In the genomic region with DNA sequence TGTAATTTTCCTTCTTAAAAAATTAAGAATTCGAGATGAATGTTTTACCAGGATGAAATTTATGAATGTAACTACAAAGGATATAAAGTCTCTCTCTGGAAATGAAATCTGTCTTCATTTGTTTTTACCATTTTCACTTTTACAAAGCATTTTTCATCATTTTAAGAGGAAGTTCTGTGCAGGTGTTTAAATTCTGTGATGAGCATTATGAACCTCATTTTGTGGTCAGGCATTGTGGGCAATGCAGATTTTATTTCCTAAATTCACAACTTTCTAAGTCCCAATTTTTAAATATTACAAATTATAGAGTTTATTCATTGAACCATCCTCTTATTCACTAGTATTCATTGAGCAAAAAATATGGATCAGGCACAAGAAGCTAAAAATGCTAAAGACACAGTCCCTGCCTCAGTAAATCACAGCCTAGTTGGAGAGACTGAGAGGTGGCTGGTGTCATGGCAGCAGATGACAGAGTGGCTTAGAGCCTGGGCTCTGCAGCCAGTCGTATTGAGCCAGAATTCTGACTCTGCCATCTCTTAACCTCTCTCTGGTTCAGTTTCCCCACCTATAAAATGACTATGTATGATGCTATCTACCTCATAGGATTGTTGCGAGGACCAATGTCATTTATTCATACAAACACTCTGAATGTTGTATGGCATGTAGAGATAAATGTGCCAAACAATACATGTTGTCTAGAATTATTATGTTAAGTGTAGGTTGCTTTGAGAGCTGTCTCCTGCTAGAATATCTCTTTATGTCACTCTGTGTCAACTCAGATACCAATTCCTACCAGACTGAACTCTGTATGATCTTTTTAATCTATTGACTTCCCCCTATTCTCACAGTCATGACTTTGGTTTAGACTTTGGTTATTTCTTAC, we compare ENCODE assay signal across 15 cellular contexts. TPM values are rescaled to one million over a fixed set of nuclear protein-coding genes. Genes with fewer than 3 reads are reported as not detected.
DNase-seq lines count a peak whose midpoint lies in the region; ATAC-seq and TF ChIP-seq lines count a peak whose summit lies in the region.
"Had no signal": no experiment of that assay in that cellular context is flagged by ENCODE, and none has a peak within 500 bp of the region (broad histone marks: within the 10 kb centered on the region; RNA-seq: fewer than 3 reads in every experiment).

No MANE protein-coding gene starts in this region.

- no peak overlapping the region for H4K91ac ChIP-seq in trophoblast cell (ENCODE audit: low read depth, low read length)

- H3K18ac ChIP-seq in trophoblast cell (ENCODE audit: low read length) = no peak overlapping the region

- H3K27ac ChIP-seq in trophoblast cell (ENCODE audit: low read depth, low read length) (no peak overlapping the region), WERI-Rb-1 (no peak overlapping the region)
- H3K27ac ChIP-seq: tibial nerve had no signal

- H3K79me1 ChIP-seq in trophoblast cell (ENCODE audit: low read length) = peaks cover 2% of the 10 kb centered on the region

- H3K27ac Mint-ChIP-seq in T-helper 1 cell treated with Interleukin-12 subunit alpha and Interleukin-12 subunit beta and Interleukin-4 antibody, amounts not matched to agents 30 μg/mL and 1 μg/mL, for 36 hours = peak overlapping the region; percentile 22
- peak overlapping the region in 2 of 3 donors; percentile 0 to 16 for H3K27ac Mint-ChIP-seq in IgD-negative memory B cell
- H3K27ac Mint-ChIP-seq in activated naive CD8-positive, alpha-beta T cell treated with anti-CD3 and anti-CD28 coated beads, Interleukin-2, amount 10 ng/mL, durations not matched to agents 7 days and 5 days = peak overlapping the region; percentile 71

- H3K9ac ChIP-seq in trophoblast cell (ENCODE audit: low read length) = no peak overlapping the region

- H2AK5ac ChIP-seq in trophoblast cell (ENCODE audit: low read length) = no peak overlapping the region

- no peak overlapping the region for H3K4ac ChIP-seq in trophoblast cell (ENCODE audit: low read depth, low read length)

- H3K4me1 ChIP-seq in trophoblast cell (ENCODE audit: control insufficient read depth in 1 of 2, insufficient read depth in 2 of 2, low read length in 2 of 2) = peaks cover 0 to 3% of the 10 kb centered on the region in 2 experiments

- H3K27me3 ChIP-seq in trophoblast cell (ENCODE audit: insufficient read depth, low read length) (no peaks in the 10 kb centered on the region), WERI-Rb-1 (ENCODE audit: insufficient read depth, low read depth, severe bottlenecking) (no peaks in the 10 kb centered on the region)
- H3K27me3 ChIP-seq: tibial nerve had no signal

- peak; percentile 76 for ATAC-seq in activated naive CD8-positive, alpha-beta T cell treated with anti-CD3 and anti-CD28 coated beads, Interleukin-2, amount 10 ng/mL, durations not matched to agents 7 days and 5 days (ENCODE audit: low read depth)
- no peak for ATAC-seq in GM18907 (IDR thresholded peaks at IDR 0.05; ENCODE audit: unreplicated experiment)

- H2BK5ac ChIP-seq in trophoblast cell (ENCODE audit: low read depth, low read length, poor library complexity) = no peak overlapping the region

- no peak for TF ChIP-seq CTCF in WERI-Rb-1 (IDR thresholded peaks at IDR 0.05; ENCODE audit: low read depth, low read length)

- no CpG with 5 or more reads among the region's 3 CpGs for WGBS in trophoblast cell (ENCODE audit: extremely low coverage, insufficient coverage, insufficient read length)

- no peak overlapping the region for H4K12ac ChIP-seq in trophoblast cell (ENCODE audit: low read depth, low read length)

- peaks cover 7% of the 10 kb centered on the region for H3K36me3 Mint-ChIP-seq in T-helper 1 cell treated with Interleukin-12 subunit alpha and Interleukin-12 subunit beta and Interleukin-4 antibody, amounts not matched to agents 30 μg/mL and 1 μg/mL, for 36 hours (ENCODE audit: low read depth)
- H3K36me3 Mint-ChIP-seq in IgD-negative memory B cell = no peaks in the 10 kb centered on the region
- H3K36me3 Mint-ChIP-seq in activated naive CD8-positive, alpha-beta T cell treated with anti-CD3 and anti-CD28 coated beads, Interleukin-2, amount 10 ng/mL, durations not matched to agents 7 days and 5 days = peaks cover 10% of the 10 kb centered on the region

- peaks cover 36% of the 10 kb centered on the region for H3K4me1 Mint-ChIP-seq in T-helper 1 cell treated with Interleukin-12 subunit alpha and Interleukin-12 subunit beta and Interleukin-4 antibody, amounts not matched to agents 30 μg/mL and 1 μg/mL, for 36 hours (ENCODE audit: low read depth)
- H3K4me1 Mint-ChIP-seq in IgD-negative memory B cell = peaks cover 18 to 35% (median 30%) of the 10 kb centered on the region in 3 donors
- H3K4me1 Mint-ChIP-seq in activated naive CD8-positive, alpha-beta T cell treated with anti-CD3 and anti-CD28 coated beads, Interleukin-2, amount 10 ng/mL, durations not matched to agents 7 days and 5 days = peaks cover 30% of the 10 kb centered on the region

- H3K14ac ChIP-seq in trophoblast cell (ENCODE audit: low read length) = no peak overlapping the region

- H2BK120ac ChIP-seq in trophoblast cell (ENCODE audit: insufficient read depth, low read length, poor library complexity) = no peak overlapping the region

- H2AFZ ChIP-seq in trophoblast cell (ENCODE audit: insufficient read depth, low read length, poor library complexity) = no peak overlapping the region

- H2BK12ac ChIP-seq in trophoblast cell (ENCODE audit: low read length) = peak overlapping the region; percentile 73

- H3K4me3 Mint-ChIP-seq in T-helper 1 cell treated with Interleukin-12 subunit alpha and Interleukin-12 subunit beta and Interleukin-4 antibody, amounts not matched to agents 30 μg/mL and 1 μg/mL, for 36 hours = peak overlapping the region; percentile 11
- H3K4me3 Mint-ChIP-seq in IgD-negative memory B cell = no peak overlapping the region
- peak overlapping the region; percentile 49 for H3K4me3 Mint-ChIP-seq in activated naive CD8-positive, alpha-beta T cell treated with anti-CD3 and anti-CD28 coated beads, Interleukin-2, amount 10 ng/mL, durations not matched to agents 7 days and 5 days

- POLR2A ChIA-PET in activated naive CD8-positive, alpha-beta T cell treated with anti-CD3 and anti-CD28 coated beads, Interleukin-2, amount 10 ng/mL, durations not matched to agents 7 days and 5 days (lab: Charles Lee) = interaction anchor here (0.6 kb wide), 1 partner anchor 19 kb away, joined by 5 read pairs; no protein-coding TSS in a partner anchor

- no peaks in the 10 kb centered on the region for H3K79me2 ChIP-seq in trophoblast cell (ENCODE audit: control insufficient read depth, insufficient read depth, low read length, poor library complexity)

- no peak overlapping the region for H3K4me2 ChIP-seq in trophoblast cell (ENCODE audit: low read length)

- no peak overlapping the region for H3K23ac ChIP-seq in trophoblast cell (ENCODE audit: low read length)

- H3K4me3 ChIP-seq in trophoblast cell (ENCODE audit: low read depth, low read length) (no peak overlapping the region), WERI-Rb-1 (ENCODE audit: low read depth, low read length) (no peak overlapping the region)
- H3K4me3 ChIP-seq: skin epidermis, tibial nerve had no signal

- no peak for DNase-seq in T-helper 1 cell
- no peak for DNase-seq in activated naive CD8-positive, alpha-beta T cell treated with anti-CD3 and anti-CD28 coated beads, Interleukin-2, amount 10 ng/mL, durations not matched to agents 7 days and 5 days
- DNase-seq in trophoblast cell = no peak
- DNase-seq in WERI-Rb-1 = no peak
- no peak for DNase-seq in OCI-M1 (lab: John Stamatoyannopoulos, UW)
- DNase-seq: COR-L47, hippocampal formation, Karpas-422, NCI-H187 treated with DMSO at 0.1 percent for 48 hours, NCI-H774 had no signal

- H4K8ac ChIP-seq in trophoblast cell (ENCODE audit: low read depth, low read length) = no peak overlapping the region

- H3K36me3 ChIP-seq in trophoblast cell (ENCODE audit: control insufficient read depth in 1 of 2, insufficient read depth in 2 of 2, low read length in 2 of 2) = no peaks in the 10 kb centered on the region
- no peaks in the 10 kb centered on the region for H3K36me3 ChIP-seq in WERI-Rb-1
- H3K36me3 ChIP-seq: tibial nerve had no signal

- peaks cover 2% of the 10 kb centered on the region for H3K9me3 Mint-ChIP-seq in T-helper 1 cell treated with Interleukin-12 subunit alpha and Interleukin-12 subunit beta and Interleukin-4 antibody, amounts not matched to agents 30 μg/mL and 1 μg/mL, for 36 hours
- no peaks in the 10 kb centered on the region for H3K9me3 Mint-ChIP-seq in IgD-negative memory B cell
- peaks cover 9% of the 10 kb centered on the region for H3K9me3 Mint-ChIP-seq in activated naive CD8-positive, alpha-beta T cell treated with anti-CD3 and anti-CD28 coated beads, Interleukin-2, amount 10 ng/mL, durations not matched to agents 7 days and 5 days

- no peaks in the 10 kb centered on the region for H3K27me3 Mint-ChIP-seq in T-helper 1 cell treated with Interleukin-12 subunit alpha and Interleukin-12 subunit beta and Interleukin-4 antibody, amounts not matched to agents 30 μg/mL and 1 μg/mL, for 36 hours (ENCODE audit: low read depth)
- H3K27me3 Mint-ChIP-seq in IgD-negative memory B cell = no peaks in the 10 kb centered on the region
- no peaks in the 10 kb centered on the region for H3K27me3 Mint-ChIP-seq in activated naive CD8-positive, alpha-beta T cell treated with anti-CD3 and anti-CD28 coated beads, Interleukin-2, amount 10 ng/mL, durations not matched to agents 7 days and 5 days

- H3K9me3 ChIP-seq in trophoblast cell (ENCODE audit: insufficient read depth, low read depth, low read length) (no peaks in the 10 kb centered on the region), WERI-Rb-1 (ENCODE audit: severe bottlenecking) (no peaks in the 10 kb centered on the region)

RNA-seq across cellular contexts. Expression of a gene that starts 7.5 kb away (rescaled TPM):
- 76.8 TPM for polyA plus RNA-seq in IgD-negative memory B cell
- total RNA-seq in activated naive CD8-positive, alpha-beta T cell treated with anti-CD3 and anti-CD28 coated beads, Interleukin-2, amount 10 ng/mL, durations not matched to agents 7 days and 5 days = 10 to 100 TPM; 86.9 to 92.2 TPM
- polyA plus RNA-seq in trophoblast cell (2013) = 95.2 and 107 TPM in 2 replicates

Comparison
In these comparisons a context has a peak if more than half of its experiments do, and no peak if none do; other contexts are left out.
1. H3K27ac Mint-ChIP-seq: peak in every context shown above with its lines; median percentile 71 in activated naive CD8-positive, alpha-beta T cell treated with anti-CD3 and anti-CD28 coated beads, Interleukin-2, amount 10 ng/mL, durations not matched to agents 7 days and 5 days; 22 in T-helper 1 cell treated with Interleukin-12 subunit alpha and Interleukin-12 subunit beta and Interleukin-4 antibody, amounts not matched to agents 30 μg/mL and 1 μg/mL, for 36 hours; 8 in IgD-negative memory B cell.
2. H3K4me3 Mint-ChIP-seq: peak in T-helper 1 cell treated with Interleukin-12 subunit alpha and Interleukin-12 subunit beta and Interleukin-4 antibody, amounts not matched to agents 30 μg/mL and 1 μg/mL, for 36 hours (single experiment) and activated naive CD8-positive, alpha-beta T cell treated with anti-CD3 and anti-CD28 coated beads, Interleukin-2, amount 10 ng/mL, durations not matched to agents 7 days and 5 days (single experiment); none in IgD-negative memory B cell (0 of 4).